In the genomic region with DNA sequence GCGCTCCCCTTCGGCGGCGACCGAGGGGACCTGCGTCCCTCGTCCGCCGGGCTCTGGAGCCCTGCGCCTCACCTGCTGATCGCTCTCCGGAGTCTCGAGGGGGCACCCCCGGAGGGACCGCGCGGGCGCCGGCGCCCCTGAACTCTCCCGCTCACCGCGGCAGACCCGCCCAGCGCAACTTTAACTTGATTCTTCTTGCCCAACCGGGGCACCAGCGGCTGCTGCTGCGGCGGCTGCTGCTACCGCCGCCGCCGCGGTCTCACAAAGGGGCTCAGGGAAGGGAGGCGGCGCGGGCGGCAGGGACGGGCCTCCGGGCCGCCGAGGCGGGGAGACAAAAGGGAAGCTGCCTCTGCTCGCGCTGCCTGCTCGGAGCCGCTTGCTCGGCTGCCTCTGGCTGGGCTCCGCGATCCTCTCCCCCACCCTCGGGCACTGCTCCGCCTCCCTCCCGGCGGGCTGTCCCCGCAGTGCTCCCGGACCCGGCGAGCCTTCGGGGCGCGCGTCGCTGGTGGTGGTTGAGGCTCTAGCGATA, we compare ENCODE assay signal across 8 cellular contexts. TPM values are rescaled to one million over a fixed set of nuclear protein-coding genes. Genes with fewer than 3 reads are reported as not detected.
DNase-seq lines count a peak whose midpoint lies in the region; ATAC-seq and TF ChIP-seq lines count a peak whose summit lies in the region.

Gene PPM1L (plus strand): TSS at position 456 of the 529 bp plus-strand sequence.

- H3K4me3 ChIP-seq in AG09309 (ENCODE audit: control insufficient read depth, low read depth, low read length) (peak within 1 kb of the TSS; percentile 71), epithelial cell of proximal tubule (ENCODE audit: low read depth, low read length) (peak within 1 kb of the TSS; percentile 83), mucosa of rectum (ENCODE audit: low read length in 2 of 2) (peak within 1 kb of the TSS; percentile 83 to 84)

- peak within 1 kb of the TSS; percentile 92 to 95 for H3K27ac ChIP-seq in mucosa of rectum (ENCODE audit: low read depth in 2 of 2, low read length in 2 of 2)

- H3K9ac ChIP-seq in mucosa of rectum (ENCODE audit: low read depth in 1 of 2, low read length in 2 of 2) = peak within 1 kb of the TSS; percentile 78 to 85

- no peak for DNase-seq in AG09309 (ENCODE audit: low read depth)
- DNase-seq in NCI-H526 (lab: John Stamatoyannopoulos, UW) = peak; percentile 51 to 81
- DNase-seq in activated T-cell treated with anti-CD3 and anti-CD28 coated beads for 4 hours = peak; percentile 36
- no peak for DNase-seq in epithelial cell of proximal tubule (ENCODE audit: low read depth)
- DNase-seq in stimulated activated naive CD4-positive, alpha-beta T cell (lab: John Stamatoyannopoulos, UW) = peak; percentile 52 to 90 (median 76)

- H3K36me3 ChIP-seq in mucosa of rectum (ENCODE audit: control insufficient read depth in 2 of 2, insufficient read depth in 2 of 2, low read length in 2 of 2) = no peaks in the 10 kb centered on the region

- H3K4me1 ChIP-seq in mucosa of rectum (ENCODE audit: control insufficient read depth in 2 of 2, insufficient read depth in 2 of 2, low read length in 2 of 2) = peaks cover 15 to 21% of the 10 kb centered on the region in 2 donors

- ATAC-seq in GM18858 (IDR thresholded peaks at IDR 0.05; ENCODE audit: unreplicated experiment) = peak; percentile 39
- ATAC-seq in HG03066 (IDR thresholded peaks at IDR 0.05; ENCODE audit: low read depth, unreplicated experiment) = peak; percentile 45

- no peak for TF ChIP-seq CTCF in AG09309 (IDR thresholded peaks at IDR 0.05; ENCODE audit: control insufficient read depth, insufficient read depth, low read depth, low read length, missing control alignments)
- TF ChIP-seq CTCF in epithelial cell of proximal tubule (conservative IDR thresholded peaks at IDR 0.05; ENCODE audit: low read depth, low read length) = no peak

- peaks cover 0 to 2% of the 10 kb centered on the region in 2 donors for H3K27me3 ChIP-seq in mucosa of rectum (ENCODE audit: control insufficient read depth in 2 of 2, insufficient read depth in 2 of 2, low read length in 2 of 2)

- no peaks in the 10 kb centered on the region for H3K9me3 ChIP-seq in mucosa of rectum (ENCODE audit: control insufficient read depth in 2 of 2, low read length in 2 of 2)

RNA-seq across cellular contexts. Expression of gene PPM1L, which starts in this region (rescaled TPM):
- 2.4 and 3.2 TPM in 2 replicates for total RNA-seq in epithelial cell of proximal tubule

Comparison
In these comparisons a context has a peak if more than half of its experiments do, and no peak if none do; other contexts are left out.
1. DNase-seq: peak in NCI-H526 (2 of 2), activated T-cell treated with anti-CD3 and anti-CD28 coated beads for 4 hours (single experiment) and stimulated activated naive CD4-positive, alpha-beta T cell (6 of 6); none in AG09309 (single experiment) and epithelial cell of proximal tubule (single experiment).
2. Peak in every context shown above with its lines, with median percentiles within 50 percentile points of each other: H3K4me3 ChIP-seq.